Comparison of ENCODE assay signal across 1 cellular context in the genomic region with DNA sequence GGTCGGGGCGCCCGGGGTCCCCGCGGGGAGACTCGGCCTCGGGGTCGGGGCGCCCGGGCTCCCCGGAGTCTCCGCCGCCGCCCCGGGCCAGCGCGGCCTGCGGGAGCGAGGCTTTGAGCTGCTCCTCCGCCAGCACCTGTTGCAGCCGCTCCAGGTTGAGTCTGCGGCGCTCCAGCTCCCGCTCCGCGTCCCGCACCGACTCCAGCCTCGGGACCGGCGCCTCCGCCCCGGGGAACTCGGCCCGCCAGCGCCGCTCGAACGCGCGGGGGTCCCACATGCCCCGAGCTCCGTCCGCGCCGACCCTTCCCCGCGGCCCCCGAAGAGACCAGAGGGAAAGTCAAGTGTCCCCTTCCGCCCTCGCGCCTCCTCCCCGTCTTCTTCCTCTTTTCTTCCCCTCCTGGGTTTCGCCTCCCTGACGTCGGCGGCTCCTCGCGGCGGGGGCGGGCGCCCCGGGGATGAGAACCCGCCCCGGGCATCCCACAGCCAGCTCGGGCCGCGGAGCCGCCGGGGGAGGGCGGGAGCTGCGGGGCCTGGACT.
TF ChIP-seq lines count a peak whose summit lies in the region.

No MANE protein-coding gene starts in this region.

TF ChIP-seq in SK-N-SH, 30 proteins besides CTCF, POLR2A, EP300 and RAD21 (continued from another document):
- TF ChIP-seq, protein P1, sequence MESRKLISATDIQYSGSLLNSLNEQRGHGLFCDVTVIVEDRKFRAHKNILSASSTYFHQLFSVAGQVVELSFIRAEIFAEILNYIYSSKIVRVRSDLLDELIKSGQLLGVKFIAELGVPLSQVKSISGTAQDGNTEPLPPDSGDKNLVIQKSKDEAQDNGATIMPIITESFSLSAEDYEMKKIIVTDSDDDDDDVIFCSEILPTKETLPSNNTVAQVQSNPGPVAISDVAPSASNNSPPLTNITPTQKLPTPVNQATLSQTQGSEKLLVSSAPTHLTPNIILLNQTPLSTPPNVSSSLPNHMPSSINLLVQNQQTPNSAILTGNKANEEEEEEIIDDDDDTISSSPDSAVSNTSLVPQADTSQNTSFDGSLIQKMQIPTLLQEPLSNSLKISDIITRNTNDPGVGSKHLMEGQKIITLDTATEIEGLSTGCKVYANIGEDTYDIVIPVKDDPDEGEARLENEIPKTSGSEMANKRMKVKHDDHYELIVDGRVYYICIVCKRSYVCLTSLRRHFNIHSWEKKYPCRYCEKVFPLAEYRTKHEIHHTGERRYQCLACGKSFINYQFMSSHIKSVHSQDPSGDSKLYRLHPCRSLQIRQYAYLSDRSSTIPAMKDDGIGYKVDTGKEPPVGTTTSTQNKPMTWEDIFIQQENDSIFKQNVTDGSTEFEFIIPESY (IDR thresholded peaks at IDR 0.05; ENCODE audit: borderline replicate concordance, low read depth), result no peak
